ENCODE assay signal across 34 cellular contexts in genomic region chr1:233865902-233866301, GRCh38. TPM values are rescaled to one million over a fixed set of nuclear protein-coding genes. Genes with fewer than 3 reads are reported as not detected.
"Had no signal": no experiment of that assay in that cellular context is flagged by ENCODE, and none has a peak within 500 bp of the region (broad histone marks: within the 10 kb centered on the region; RNA-seq: fewer than 3 reads in every experiment).

No MANE protein-coding gene starts in this region.

- H3K27me3 Mint-ChIP-seq: activated CD4-positive, alpha-beta memory T cell treated with anti-CD3 and anti-CD28 coated beads, Interleukin-2, amount 10 ng/mL, durations not matched to agents 7 days and 5 days; activated CD4-positive, alpha-beta T cell treated with anti-CD3 and anti-CD28 coated beads, Interleukin-2, amount 10 ng/mL, durations not matched to agents 7 days and 5 days; activated naive CD4-positive, alpha-beta T cell treated with anti-CD3 and anti-CD28 coated beads, Interleukin-2, amount 10 ng/mL, durations not matched to agents 7 days and 5 days; activated naive CD8-positive, alpha-beta T cell treated with anti-CD3 and anti-CD28 coated beads, Interleukin-2, amount 10 ng/mL, durations not matched to agents 7 days and 5 days; brain; dendritic cell treated with granulocyte-macrophage colony-stimulating factor and Interleukin-4, amounts not matched to agents 40 ng/mL and 50 ng/mL, for 4 days; T-helper 17 cell had no signal

- H3K4me1 ChIP-seq: breast epithelium, esophagus muscularis mucosa, foreskin keratinocyte, gastrocnemius medialis, heart left ventricle had no signal

- DNase-seq: activated CD4-positive, alpha-beta memory T cell treated with anti-CD3 and anti-CD28 coated beads, Interleukin-2, amount 10 ng/mL, durations not matched to agents 7 days and 5 days; activated CD4-positive, alpha-beta T cell treated with anti-CD3 and anti-CD28 coated beads for 4 hours; activated CD4-positive, alpha-beta T cell treated with anti-CD3 and anti-CD28 coated beads, Interleukin-2, amount 10 ng/mL, durations not matched to agents 7 days and 5 days; activated CD4-positive, alpha-beta T cell treated with anti-CD3 and anti-CD28 coated beads, Interleukin-2, amount 50 U/mL, for 4 hours; activated CD4-positive, CD25-positive, alpha-beta regulatory T cell; activated CD4-positive, CD25-positive, alpha-beta regulatory T cell treated with anti-CD3 and anti-CD28 coated beads, Interleukin-2, amount 50 U/mL, for 72 hours; activated CD8-positive, alpha-beta memory T cell treated with anti-CD3 and anti-CD28 coated beads, Interleukin-2, amount 50 U/mL, for 48 hours; activated gamma-delta T cell; activated naive CD4-positive, alpha-beta T cell; activated naive CD4-positive, alpha-beta T cell treated with anti-CD3 and anti-CD28 coated beads, Interleukin-2, amount 10 ng/mL, durations not matched to agents 7 days and 5 days; activated naive CD8-positive, alpha-beta T cell treated with anti-CD3 and anti-CD28 coated beads, Interleukin-2, amount 10 ng/mL, durations not matched to agents 7 days and 5 days; activated T-cell treated with anti-CD3 and anti-CD28 coated beads for 4 hours; activated T-cell treated with anti-CD3 and anti-CD28 coated beads, Interleukin-2, amount 50 U/mL, for 24 hours; activated T-cell treated with anti-CD3 and anti-CD28 coated beads, Interleukin-2, amount 50 U/mL, for 72 hours; effector memory CD4-positive, alpha-beta T cell; endodermal cell; erythroblast; gastrocnemius medialis; glutamatergic neuron; heart left ventricle; T-helper 1 cell; T-helper 17 cell; T1000 had no signal

- H3K27ac ChIP-seq: breast epithelium, coronary artery, esophagus muscularis mucosa, foreskin keratinocyte, gastrocnemius medialis, heart left ventricle had no signal

- H3K4me3 Mint-ChIP-seq: activated CD4-positive, alpha-beta memory T cell treated with anti-CD3 and anti-CD28 coated beads, Interleukin-2, amount 10 ng/mL, durations not matched to agents 7 days and 5 days; activated CD4-positive, alpha-beta T cell treated with anti-CD3 and anti-CD28 coated beads, Interleukin-2, amount 10 ng/mL, durations not matched to agents 7 days and 5 days; activated naive CD4-positive, alpha-beta T cell treated with anti-CD3 and anti-CD28 coated beads, Interleukin-2, amount 10 ng/mL, durations not matched to agents 7 days and 5 days; activated naive CD8-positive, alpha-beta T cell treated with anti-CD3 and anti-CD28 coated beads, Interleukin-2, amount 10 ng/mL, durations not matched to agents 7 days and 5 days; activated T-cell treated with anti-CD3 and anti-CD28 coated beads, Interleukin-2, amount 50 U/mL, for 24 hours; activated T-cell treated with anti-CD3 and anti-CD28 coated beads, Interleukin-2, amount 50 U/mL, for 72 hours; brain; central memory CD8-positive, alpha-beta T cell; dendritic cell treated with granulocyte-macrophage colony-stimulating factor and Interleukin-4, amounts not matched to agents 40 ng/mL and 50 ng/mL, for 4 days; endodermal cell; T-helper 17 cell; T-helper 2 cell treated with Interferon-gamma antibody and Interleukin-4, amounts not matched to agents 5 μg/mL and 100 μg/mL, for 36 hours had no signal

- H3K36me3 Mint-ChIP-seq: activated naive CD4-positive, alpha-beta T cell treated with anti-CD3 and anti-CD28 coated beads, Interleukin-2, amount 10 ng/mL, durations not matched to agents 7 days and 5 days; activated naive CD8-positive, alpha-beta T cell treated with anti-CD3 and anti-CD28 coated beads, Interleukin-2, amount 10 ng/mL, durations not matched to agents 7 days and 5 days; brain had no signal

- H3K9me3 ChIP-seq: gastrocnemius medialis had no signal

- H3K36me3 ChIP-seq: breast epithelium, esophagus muscularis mucosa, gastrocnemius medialis, heart left ventricle had no signal

- ATAC-seq: activated naive CD4-positive, alpha-beta T cell treated with anti-CD3 and anti-CD28 coated beads, Interleukin-2, amount 50 U/mL, for 72 hours; activated T-cell treated with anti-CD3 and anti-CD28 coated beads, Interleukin-2, amount 50 U/mL, for 72 hours; foreskin keratinocyte; gastrocnemius medialis; heart left ventricle; T-helper 17 cell had no signal

- H3K27ac Mint-ChIP-seq: activated CD4-positive, alpha-beta memory T cell treated with anti-CD3 and anti-CD28 coated beads, Interleukin-2, amount 10 ng/mL, durations not matched to agents 7 days and 5 days; activated CD4-positive, alpha-beta T cell treated with anti-CD3 and anti-CD28 coated beads, Interleukin-2, amount 10 ng/mL, durations not matched to agents 7 days and 5 days; activated naive CD4-positive, alpha-beta T cell treated with anti-CD3 and anti-CD28 coated beads, Interleukin-2, amount 10 ng/mL, durations not matched to agents 7 days and 5 days; activated naive CD4-positive, alpha-beta T cell treated with anti-CD3 and anti-CD28 coated beads, Interleukin-2, amount 50 U/mL, for 72 hours; activated naive CD8-positive, alpha-beta T cell treated with anti-CD3 and anti-CD28 coated beads, Interleukin-2, amount 10 ng/mL, durations not matched to agents 7 days and 5 days; activated T-cell treated with anti-CD3 and anti-CD28 coated beads, Interleukin-2, amount 50 U/mL, for 24 hours; activated T-cell treated with anti-CD3 and anti-CD28 coated beads, Interleukin-2, amount 50 U/mL, for 72 hours; brain; dendritic cell treated with granulocyte-macrophage colony-stimulating factor and Interleukin-4, amounts not matched to agents 40 ng/mL and 50 ng/mL, for 4 days; endodermal cell; T-helper 17 cell; T-helper 2 cell treated with Interferon-gamma antibody and Interleukin-4, amounts not matched to agents 5 μg/mL and 100 μg/mL, for 36 hours had no signal

- H3K27me3 ChIP-seq: breast epithelium, dorsolateral prefrontal cortex, esophagus muscularis mucosa, gastrocnemius medialis, heart left ventricle had no signal

- H3K4me1 Mint-ChIP-seq: activated CD4-positive, alpha-beta memory T cell treated with anti-CD3 and anti-CD28 coated beads, Interleukin-2, amount 10 ng/mL, durations not matched to agents 7 days and 5 days; activated CD4-positive, alpha-beta T cell treated with anti-CD3 and anti-CD28 coated beads, Interleukin-2, amount 10 ng/mL, durations not matched to agents 7 days and 5 days; activated naive CD4-positive, alpha-beta T cell treated with anti-CD3 and anti-CD28 coated beads, Interleukin-2, amount 10 ng/mL, durations not matched to agents 7 days and 5 days; activated naive CD8-positive, alpha-beta T cell treated with anti-CD3 and anti-CD28 coated beads, Interleukin-2, amount 10 ng/mL, durations not matched to agents 7 days and 5 days; brain; central memory CD8-positive, alpha-beta T cell; endodermal cell; T-helper 17 cell had no signal

- H3K4me3 ChIP-seq: breast epithelium, coronary artery, dorsolateral prefrontal cortex, esophagus muscularis mucosa, gastrocnemius medialis, heart left ventricle had no signal

RNA-seq across cellular contexts. Expression of gene SLC35F3, which starts 38.6 kb away (rescaled TPM):
- total RNA-seq: cardiac septum had no signal
